11 cellular contexts compared by ENCODE assay signal in the genomic region with DNA sequence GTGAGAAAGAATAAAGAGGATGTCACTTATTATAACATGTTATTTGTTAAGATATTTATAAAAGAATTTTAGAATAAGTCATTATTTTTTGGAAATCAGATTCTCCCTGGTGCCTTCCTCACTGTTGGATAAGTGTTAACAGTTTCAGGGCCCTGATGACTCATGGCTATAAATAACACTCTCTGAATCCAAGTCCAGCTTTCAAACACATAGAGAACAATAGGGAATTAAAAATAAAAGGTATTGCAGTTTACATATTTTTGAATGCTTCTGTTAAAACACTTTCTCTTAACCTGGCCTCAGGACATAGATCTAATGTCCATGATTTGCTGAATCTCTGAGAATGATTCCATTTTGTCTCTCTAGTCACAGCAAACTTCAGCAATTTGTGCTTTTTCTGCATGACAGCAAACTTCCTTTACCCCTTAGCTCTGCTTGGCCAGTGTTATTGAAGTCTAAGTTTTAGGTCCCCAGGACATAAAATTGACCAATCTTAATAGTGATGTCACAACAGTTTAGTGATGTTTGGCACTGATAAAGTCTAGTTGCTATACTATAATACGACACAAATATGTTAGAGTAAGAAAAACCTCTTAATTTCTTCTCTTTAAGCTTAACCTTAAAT.
DNase-seq lines count a peak whose midpoint lies in the region; ATAC-seq lines count a peak whose summit lies in the region.
"Had no signal": no experiment of that assay in that cellular context is flagged by ENCODE, and none has a peak within 500 bp of the region (broad histone marks: within the 10 kb centered on the region; RNA-seq: fewer than 3 reads in every experiment).

No MANE protein-coding gene starts in this region.

- no peak overlapping the region for H3K4me3 Mint-ChIP-seq in T-cell
- H3K4me3 Mint-ChIP-seq: CD4-positive, alpha-beta T cell had no signal

- no peaks in the 10 kb centered on the region for H3K9me3 Mint-ChIP-seq in T-cell
- H3K9me3 Mint-ChIP-seq: CD4-positive, alpha-beta T cell had no signal

- POLR2A ChIA-PET in T-cell (lab: Charles Lee) = no interaction called here

- H3K36me3 Mint-ChIP-seq in T-cell = no peaks in the 10 kb centered on the region

- H3K27ac Mint-ChIP-seq in T-cell = no peak overlapping the region
- H3K27ac Mint-ChIP-seq: CD4-positive, alpha-beta T cell had no signal

- CTCF ChIA-PET in T-cell (lab: Charles Lee) = no interaction called here

- H3K79me2 ChIP-seq in ACC112 (ENCODE audit: control insufficient read depth, insufficient read depth, low read length, unreplicated experiment) = no peaks in the 10 kb centered on the region

- no peak for ATAC-seq in stimulated activated naive CD8-positive, alpha-beta T cell treated with anti-CD3 and anti-CD28 coated beads, Interleukin-15, Interleukin-2, amounts not matched to agents 100 U/mL and 50 U/mL, for 24 hours
- ATAC-seq in HG03175 (IDR thresholded peaks at IDR 0.05; ENCODE audit: unreplicated experiment) = no peak
- ATAC-seq in T-cell (replicated peaks in 1 of 4) = no peak

- peak; percentile 87 for DNase-seq in M059J (ENCODE audit: low read depth)
- DNase-seq in dedifferentiated amniotic fluid mesenchymal stem cell (ENCODE audit: extremely low spot score) = peak; percentile 69
- DNase-seq in left kidney (ENCODE audit: low read depth, low spot score) = peak; percentile 35
- no peak for DNase-seq in stimulated activated naive CD8-positive, alpha-beta T cell treated with anti-CD3 and anti-CD28 coated beads, Interleukin-15, Interleukin-2, amounts not matched to agents 100 U/mL and 50 U/mL, for 24 hours
- no peak for DNase-seq in NCI-H1105 treated with DMSO at 0.1 percent for 48 hours (lab: John Stamatoyannopoulos, UW)
- DNase-seq in T-cell = no peak
- DNase-seq: CD4-positive, alpha-beta T cell; dorsolateral prefrontal cortex; RPMI8226 had no signal

- H3K4me1 Mint-ChIP-seq in T-cell = no peaks in the 10 kb centered on the region

- H3K4me1 ChIP-seq in ACC112 (ENCODE audit: control insufficient read depth, insufficient read depth, low read length, unreplicated experiment) = peaks cover 23% of the 10 kb centered on the region

- no peaks in the 10 kb centered on the region for H3K36me3 ChIP-seq in ACC112 (ENCODE audit: insufficient read depth, low read length)

- no peak overlapping the region for H3K4me3 ChIP-seq in ACC112 (ENCODE audit: low read depth, low read length)
- H3K4me3 ChIP-seq: dorsolateral prefrontal cortex had no signal

- peak overlapping the region; percentile 55 for H3K27ac ChIP-seq in ACC112 (ENCODE audit: low read depth, low read length)
- H3K27ac ChIP-seq: dorsolateral prefrontal cortex had no signal

- H3K27me3 Mint-ChIP-seq in T-cell = peaks cover 6 to 11% of the 10 kb centered on the region in 2 donors
- H3K27me3 Mint-ChIP-seq: CD4-positive, alpha-beta T cell had no signal

- H3K27me3 ChIP-seq in ACC112 (ENCODE audit: insufficient read depth, low read length) = no peaks in the 10 kb centered on the region
- H3K27me3 ChIP-seq: dorsolateral prefrontal cortex had no signal

- no peak overlapping the region for H2AFZ ChIP-seq in ACC112 (ENCODE audit: low read length, unreplicated experiment)

Comparison
In these comparisons a context has a peak if more than half of its experiments do, and no peak if none do; other contexts are left out.
1. DNase-seq: peak in M059J (single experiment), dedifferentiated amniotic fluid mesenchymal stem cell (single experiment) and left kidney (single experiment); none in stimulated activated naive CD8-positive, alpha-beta T cell treated with anti-CD3 and anti-CD28 coated beads, Interleukin-15, Interleukin-2, amounts not matched to agents 100 U/mL and 50 U/mL, for 24 hours (single experiment), NCI-H1105 treated with DMSO at 0.1 percent for 48 hours (single experiment) and T-cell (0 of 34).